ENCODE assay signal across 8 cellular contexts in the genomic region with DNA sequence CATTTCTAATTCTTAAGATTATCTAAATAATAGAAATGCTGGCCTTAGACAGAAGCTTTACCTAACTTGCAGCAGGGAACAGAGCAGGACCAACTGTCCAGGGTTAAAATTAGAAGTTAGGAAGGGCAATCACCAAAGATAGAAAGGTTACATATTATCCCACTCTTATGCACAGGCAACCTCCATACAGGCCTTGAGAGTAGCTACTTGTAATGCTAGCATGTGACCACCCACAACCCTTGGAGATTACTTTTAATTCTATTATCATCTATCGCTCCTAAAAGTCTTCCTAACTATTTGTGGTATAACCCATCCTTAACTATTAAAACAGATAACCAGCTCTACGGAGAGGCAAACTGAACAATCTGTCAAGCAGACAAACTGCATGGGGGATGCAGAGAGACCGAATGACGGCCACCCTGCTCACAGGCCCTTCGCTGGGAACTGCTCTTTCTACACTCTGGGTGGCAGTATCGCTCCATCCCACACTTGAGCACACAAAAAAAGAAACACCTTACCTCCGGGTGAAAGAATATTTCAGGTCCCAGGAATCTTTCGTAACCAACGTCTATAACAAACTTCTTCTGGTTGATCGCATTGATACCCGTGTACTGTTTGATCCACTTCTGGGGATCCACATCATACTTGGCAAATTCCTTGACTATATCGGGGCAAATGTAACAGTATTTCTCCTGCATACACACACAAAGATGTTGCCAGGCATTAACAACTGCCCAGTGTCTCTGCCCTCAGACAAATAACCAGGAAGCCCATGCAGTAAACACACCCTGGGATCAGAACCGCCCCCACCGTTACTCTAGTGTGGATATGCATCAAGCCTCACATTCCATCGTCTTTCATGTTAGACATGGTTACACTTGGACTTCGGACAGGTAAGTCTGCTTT. TPM values are rescaled to one million over a fixed set of nuclear protein-coding genes. Genes with fewer than 3 reads are reported as not detected.
A peak's percentile ranks its signal among the peaks of the same experiment; 100 is the strongest.
DNase-seq lines count a peak whose midpoint lies in the region; ATAC-seq, FAIRE-seq and TF ChIP-seq lines count a peak whose summit lies in the region.
"Not testable (repeated sequence)": the region's sequence is repeated elsewhere in the genome, so short reads cannot be mapped to it uniquely, and the experiment has no call there.

No MANE protein-coding gene starts in this region.

- TF ChIP-seq POLR2A in HepG2 (IDR thresholded peaks at IDR 0.05; ENCODE audit: insufficient read depth in 1 of 2, low read depth in 2 of 2, low read length in 2 of 2) = not testable (repeated sequence)

- not testable (repeated sequence) for DNase-seq in GM19239 (ENCODE audit: insufficient read length, low spot score); smooth muscle cell (lab: John Stamatoyannopoulos, UW; ENCODE audit: unreplicated experiment)
- DNase-seq in KG1 (lab: John Stamatoyannopoulos, UW) = peak; percentile 4
- DNase-seq in OCI-M1 (lab: John Stamatoyannopoulos, UW) = peak; percentile 43
- peak; percentile 4 for DNase-seq in activated T-cell treated with anti-CD3 and anti-CD28 coated beads for 48 hours (ENCODE audit: low read depth)
- DNase-seq in effector CD8-positive, alpha-beta T cell (lab: John Stamatoyannopoulos, UW) = peak; percentile 5
- DNase-seq in HepG2 (ENCODE audit: low spot score) = peak; percentile 67

- POLR2A ChIA-PET in HepG2 (lab: Yijun Ruan, JAX) = interaction anchor here (0.7 to 1.0 kb wide), 3 partner anchors 103 to 121 kb away, joined by 3 to 4 read pairs (median 4); no protein-coding TSS in a partner anchor

- BruUV-seq in HepG2 (replicated peaks; lab: Mats Ljungman, UMichigan) = not testable (repeated sequence)

- not testable (repeated sequence) for H3K4me3 ChIP-seq in HepG2 (replicated peaks in 1 of 3; ENCODE audit: insufficient read depth in 1 of 3, low read depth in 2 of 3, low read length in 3 of 3); smooth muscle cell

- CTCF ChIA-PET in HepG2 (lab: Yijun Ruan, JAX; ENCODE audit: low intra/inter-chr PET ratio, low total read pairs) = interaction anchor here (1.4 to 1.6 kb wide), 2 partner anchors 103 to 135 kb away, joined by 9 to 12 read pairs; no protein-coding TSS in a partner anchor

- H3K36me3 ChIP-seq in HepG2 (replicated peaks in 1 of 2; ENCODE audit: control insufficient read depth in 1 of 2, insufficient read depth in 2 of 2, low read length in 2 of 2); smooth muscle cell (ENCODE audit: low read depth): not testable (repeated sequence)

- not testable (repeated sequence) for H4K20me1 ChIP-seq in HepG2 (ENCODE audit: insufficient read depth, low read length); smooth muscle cell (ENCODE audit: low read depth)

- peak; percentile 90 for TF ChIP-seq CTCF in C4-2B (conservative IDR thresholded peaks at IDR 0.05)
- peak; percentile 83 for TF ChIP-seq CTCF in HepG2 (CRISPR knock-in tag; IDR thresholded peaks at IDR 0.05)
- peak; percentile 50 for TF ChIP-seq CTCF in smooth muscle cell (IDR thresholded peaks at IDR 0.05; ENCODE audit: borderline replicate concordance, insufficient read depth, poor library complexity, severe bottlenecking)

- H2AFZ ChIP-seq in HepG2 (ENCODE audit: low read length); smooth muscle cell (ENCODE audit: low read depth): not testable (repeated sequence)

- peak; percentile 85 for TF ChIP-seq RAD21 in HepG2 (CRISPR knock-in tag; IDR thresholded peaks at IDR 0.05)

- FAIRE-seq in GM19239 (lab: Jason Lieb, UNC) (peak; percentile 99), HepG2 (lab: Jason Lieb, UNC) (peak; percentile 99)

- H3K27ac ChIP-seq in C4-2B; HepG2 (ENCODE audit: extremely low read length, insufficient read depth, low read length); smooth muscle cell (ENCODE audit: low read depth): not testable (repeated sequence)

- H3K27me3 ChIP-seq in HepG2 (ENCODE audit: control insufficient read depth in 1 of 2, insufficient read depth in 2 of 2, low read length in 2 of 2); smooth muscle cell (ENCODE audit: low read depth): not testable (repeated sequence)

- peak overlapping the region; percentile 67 for H3K4me2 ChIP-seq in HepG2 (ENCODE audit: low read depth, low read length)
- not testable (repeated sequence) for H3K4me2 ChIP-seq in smooth muscle cell

- intact Hi-C loops in HepG2 (cut with micrococcal nuclease; ENCODE audit: unreplicated experiment) = loop anchor here (1.0 to 10.0 kb wide), 4 partner anchors 69 to 466 kb away; no protein-coding TSS in a partner anchor

- H3F3A ChIP-seq in smooth muscle cell (ENCODE audit: low read depth) = not testable (repeated sequence)

- in situ Hi-C loops in HepG2 (cut with HindIII; ENCODE audit: extremely low pct_ligation_motif_present, low pct_unique_long_range_greater_than_20kb) = loop anchor here (25.0 kb wide), 1 partner anchor 476 kb away; no protein-coding TSS in a partner anchor

- H3K4me1 ChIP-seq in HepG2 (ENCODE audit: insufficient read depth, low read length) = peaks cover 17% of the 10 kb centered on the region; the same call in 1 of the 2 replicates
- not testable (repeated sequence) for H3K4me1 ChIP-seq in smooth muscle cell (ENCODE audit: low read depth)

- ATAC-seq in HepG2 = peak; percentile 94

- 6% methylated on average over 14 of the region's 16 CpGs for WGBS in HepG2 (ENCODE audit: low lambda C conversion rate)
- 43% methylated on average over 16 of the region's 16 CpGs for whole genome bisulfite sequencing in smooth muscle cell (ENCODE audit: low lambda C conversion rate)

- not testable (repeated sequence) for H3K79me2 ChIP-seq in HepG2 (ENCODE audit: insufficient read depth, low read length); smooth muscle cell (ENCODE audit: low read depth)

- H3K9me3 ChIP-seq in HepG2 (ENCODE audit: low read length); smooth muscle cell (replicated peaks; ENCODE audit: low read depth): not testable (repeated sequence)

- TF ChIP-seq EP300 in HepG2 (IDR thresholded peaks at IDR 0.05; ENCODE audit: low read depth in 2 of 2, low read length in 2 of 2); HepG2 (CRISPR knock-in tag; IDR thresholded peaks at IDR 0.05; ENCODE audit: borderline replicate concordance): not testable (repeated sequence)

- H3K9ac ChIP-seq in HepG2 (ENCODE audit: insufficient read depth, low read depth, low read length) = 0 out of 2 replicates have a peak overlapping the region, but pooled peaks have one; percentile 39
- not testable (repeated sequence) for H3K9ac ChIP-seq in smooth muscle cell (ENCODE audit: low read depth)

RNA-seq across cellular contexts. Expression of a gene that starts 37.1 kb away (rescaled TPM):
- total RNA-seq in HepG2 (2016; rRNA removed; fragmentation: Illumina TruSeq; extraction: Trizol) (34.8 and 38.4 TPM in 2 replicates), smooth muscle cell (6.9 and 7.4 TPM in 2 replicates)
- total RNA-seq in HepG2 (2016; cell fraction: cytosol; rRNA removed; fragmentation: Illumina TruSeq; extraction: Trizol; ENCODE audit: low read depth) = 10.3 and 10.8 TPM in 2 replicates
- total RNA-seq in HepG2 (2016; cell fraction: insoluble cytoplasmic fraction; rRNA removed; fragmentation: Illumina TruSeq; extraction: Trizol) = 30.5 and 35.2 TPM in 2 replicates
- total RNA-seq in HepG2 (2016; cell fraction: membrane; rRNA removed; fragmentation: Illumina TruSeq; extraction: Trizol) = 34.2 and 36.9 TPM in 2 replicates
- 25.0 and 31.2 TPM in 2 replicates for total RNA-seq in HepG2 (2016; cell fraction: nucleus; rRNA removed; fragmentation: Illumina TruSeq; extraction: Trizol)
- polyA plus RNA-seq in HepG2 (2011; rRNA removed) (33.0 and 42.2 TPM in 2 replicates), smooth muscle cell (14.7 and 16.6 TPM in 2 replicates)
- polyA plus RNA-seq in HepG2 (2011; cell fraction: cytosol; rRNA removed) = 34.7 and 58.3 TPM in 2 replicates
- 25.0 and 33.0 TPM in 2 replicates for polyA plus RNA-seq in HepG2 (2011; cell fraction: nucleus; rRNA removed)
- 22.2 and 36.3 TPM in 2 replicates for polyA plus RNA-seq in HepG2 (2012)
- polyA plus RNA-seq in HepG2 (2016; cell fraction: cytosol; fragmentation: Illumina TruSeq; extraction: Trizol; ENCODE audit: low read depth) = 19.9 and 25.0 TPM in 2 replicates
- polyA plus RNA-seq in HepG2 (2016; cell fraction: insoluble cytoplasmic fraction; fragmentation: Illumina TruSeq; extraction: Trizol; ENCODE audit: low read depth) = 36.4 and 46.3 TPM in 2 replicates
- 41.1 and 42.5 TPM in 2 replicates for polyA plus RNA-seq in HepG2 (2016; cell fraction: membrane; fragmentation: Illumina TruSeq; extraction: Trizol; ENCODE audit: low read depth)
- polyA plus RNA-seq in HepG2 (2016; cell fraction: nucleus; fragmentation: Illumina TruSeq; extraction: Trizol; ENCODE audit: insufficient read depth, low read depth) = 34.8 and 36.2 TPM in 2 replicates
- polyA minus RNA-seq in HepG2 (2011; rRNA and poly(A)+ RNA removed; ENCODE audit: low replicate concordance) = 45.8 and 71.1 TPM in 2 replicates
- 33.7 and 34.5 TPM in 2 replicates for polyA minus RNA-seq in HepG2 (2011; cell fraction: cytosol; rRNA and poly(A)+ RNA removed)
- polyA minus RNA-seq in HepG2 (2011; cell fraction: nucleus; rRNA and poly(A)+ RNA removed) = 13.3 and 15.4 TPM in 2 replicates

RNA-seq across cellular contexts. Expression of a gene that starts 37.2 kb away (rescaled TPM):
- 4.1 and 7.5 TPM in 2 replicates for total RNA-seq in HepG2 (2016; rRNA removed; fragmentation: Illumina TruSeq; extraction: Trizol)
- 7.2 and 7.8 TPM in 2 replicates for total RNA-seq in HepG2 (2016; cell fraction: cytosol; rRNA removed; fragmentation: Illumina TruSeq; extraction: Trizol; ENCODE audit: low read depth)
- total RNA-seq in HepG2 (2016; cell fraction: insoluble cytoplasmic fraction; rRNA removed; fragmentation: Illumina TruSeq; extraction: Trizol) = 3.7 and 6.7 TPM in 2 replicates
- total RNA-seq in HepG2 (2016; cell fraction: membrane; rRNA removed; fragmentation: Illumina TruSeq; extraction: Trizol) = 4.8 and 5.6 TPM in 2 replicates
- 17.1 and 19.7 TPM in 2 replicates for total RNA-seq in HepG2 (2016; cell fraction: nucleus; rRNA removed; fragmentation: Illumina TruSeq; extraction: Trizol)
- 3.2 and 3.8 TPM in 2 replicates for polyA plus RNA-seq in HepG2 (2011; rRNA removed)
- 2.5 and 2.7 TPM in 2 replicates for polyA plus RNA-seq in HepG2 (2011; cell fraction: cytosol; rRNA removed)
- polyA plus RNA-seq in HepG2 (2011; cell fraction: nucleus; rRNA removed) = 4.0 and 4.3 TPM in 2 replicates
- polyA plus RNA-seq in HepG2 (2012) = 1.2 and 1.4 TPM in 2 replicates
- polyA plus RNA-seq in HepG2 (2016; cell fraction: cytosol; fragmentation: Illumina TruSeq; extraction: Trizol; ENCODE audit: low read depth) = 0.95 and 2.7 TPM in 2 replicates
- 1.9 and 3.9 TPM in 2 replicates for polyA plus RNA-seq in HepG2 (2016; cell fraction: insoluble cytoplasmic fraction; fragmentation: Illumina TruSeq; extraction: Trizol; ENCODE audit: low read depth)
- polyA plus RNA-seq in HepG2 (2016; cell fraction: membrane; fragmentation: Illumina TruSeq; extraction: Trizol; ENCODE audit: low read depth) = 1.4 and 1.6 TPM in 2 replicates
- 4.9 and 8.0 TPM in 2 replicates for polyA plus RNA-seq in HepG2 (2016; cell fraction: nucleus; fragmentation: Illumina TruSeq; extraction: Trizol; ENCODE audit: insufficient read depth, low read depth)
- polyA minus RNA-seq in HepG2 (2011; rRNA and poly(A)+ RNA removed; ENCODE audit: low replicate concordance) = 10.0 and 39.9 TPM in 2 replicates
- polyA minus RNA-seq in HepG2 (2011; cell fraction: cytosol; rRNA and poly(A)+ RNA removed) = 2.6 and 3.3 TPM in 2 replicates
- 44.3 and 59.4 TPM in 2 replicates for polyA minus RNA-seq in HepG2 (2011; cell fraction: nucleus; rRNA and poly(A)+ RNA removed)
- 1.7 and 7.6 TPM in 2 replicates for total RNA-seq in smooth muscle cell
- polyA plus RNA-seq in smooth muscle cell = 0.89 and 2.4 TPM in 2 replicates

RNA-seq across cellular contexts. Expression of a gene that starts 55.3 kb away (rescaled TPM):
- total RNA-seq in HepG2 (2016; rRNA removed; fragmentation: Illumina TruSeq; extraction: Trizol) (94.6 and 172 TPM in 2 replicates), smooth muscle cell (23.6 and 23.8 TPM in 2 replicates)
- 63.6 and 75.7 TPM in 2 replicates for total RNA-seq in HepG2 (2016; cell fraction: cytosol; rRNA removed; fragmentation: Illumina TruSeq; extraction: Trizol; ENCODE audit: low read depth)
- total RNA-seq in HepG2 (2016; cell fraction: insoluble cytoplasmic fraction; rRNA removed; fragmentation: Illumina TruSeq; extraction: Trizol) = 93.3 and 178 TPM in 2 replicates
- 68.9 and 86.6 TPM in 2 replicates for total RNA-seq in HepG2 (2016; cell fraction: membrane; rRNA removed; fragmentation: Illumina TruSeq; extraction: Trizol)
- total RNA-seq in HepG2 (2016; cell fraction: nucleus; rRNA removed; fragmentation: Illumina TruSeq; extraction: Trizol) = 126 and 156 TPM in 2 replicates
- polyA plus RNA-seq in HepG2 (2011; rRNA removed) (134 and 157 TPM in 2 replicates), smooth muscle cell (31.8 and 37.5 TPM in 2 replicates)
- 197 and 233 TPM in 2 replicates for polyA plus RNA-seq in HepG2 (2011; cell fraction: cytosol; rRNA removed)
- 164 and 202 TPM in 2 replicates for polyA plus RNA-seq in HepG2 (2011; cell fraction: nucleus; rRNA removed)
- 37.9 and 77.4 TPM in 2 replicates for polyA plus RNA-seq in HepG2 (2012)
- polyA plus RNA-seq in HepG2 (2016; cell fraction: cytosol; fragmentation: Illumina TruSeq; extraction: Trizol; ENCODE audit: low read depth) = 96.7 and 115 TPM in 2 replicates
- polyA plus RNA-seq in HepG2 (2016; cell fraction: insoluble cytoplasmic fraction; fragmentation: Illumina TruSeq; extraction: Trizol; ENCODE audit: low read depth) = 134 and 138 TPM in 2 replicates
- 82.1 and 99.5 TPM in 2 replicates for polyA plus RNA-seq in HepG2 (2016; cell fraction: membrane; fragmentation: Illumina TruSeq; extraction: Trizol; ENCODE audit: low read depth)
- 420 and 455 TPM in 2 replicates for polyA plus RNA-seq in HepG2 (2016; cell fraction: nucleus; fragmentation: Illumina TruSeq; extraction: Trizol; ENCODE audit: insufficient read depth, low read depth)
- 22.1 TPM in 1 of 2 replicates, not detected in the other for polyA minus RNA-seq in HepG2 (2011; rRNA and poly(A)+ RNA removed; ENCODE audit: low replicate concordance)
- 17.4 and 20.0 TPM in 2 replicates for polyA minus RNA-seq in HepG2 (2011; cell fraction: cytosol; rRNA and poly(A)+ RNA removed)
- polyA minus RNA-seq in HepG2 (2011; cell fraction: nucleus; rRNA and poly(A)+ RNA removed) = 6.1 and 7.3 TPM in 2 replicates
